Comparison of ENCODE assay signal across 30 cellular contexts in genomic region chr10:110494532-110494931, GRCh38. TPM values are rescaled to one million over a fixed set of nuclear protein-coding genes. Genes with fewer than 3 reads are reported as not detected.
DNase-seq lines count a peak whose midpoint lies in the region; ATAC-seq lines count a peak whose summit lies in the region.
"Had no signal": no experiment of that assay in that cellular context is flagged by ENCODE, and none has a peak within 500 bp of the region (broad histone marks: within the 10 kb centered on the region; RNA-seq: fewer than 3 reads in every experiment).

No MANE protein-coding gene starts in this region.

- H3K36me3 Mint-ChIP-seq in activated T-helper 17 cell treated with anti-CD3 and anti-CD28 coated beads, Interleukin-2, amount 50 U/mL, for 72 hours (ENCODE audit: low read depth) = peaks cover 42% of the 10 kb centered on the region

- no peak overlapping the region for H2BK12ac ChIP-seq in mesenchymal stem cell (ENCODE audit: low read length in 2 of 2)

- no peak overlapping the region for H2BK5ac ChIP-seq in mesenchymal stem cell (ENCODE audit: low read depth, low read length, poor library complexity, severe bottlenecking)

- H3K27ac Mint-ChIP-seq in activated T-helper 17 cell treated with anti-CD3 and anti-CD28 coated beads, Interleukin-2, amount 50 U/mL, for 72 hours = peak overlapping the region; percentile 2
- H3K27ac Mint-ChIP-seq: H9 had no signal

- no peak overlapping the region for H3K4me2 ChIP-seq in mesenchymal stem cell (ENCODE audit: low read length, poor library complexity, severe bottlenecking)

- H3K27me3 ChIP-seq in mesenchymal stem cell (ENCODE audit: control insufficient read depth in 1 of 2, insufficient read depth in 1 of 2, low read length in 2 of 2) = no peaks in the 10 kb centered on the region
- H3K27me3 ChIP-seq: SJSA1, suprapubic skin had no signal

- H3K4me1 ChIP-seq in mesenchymal stem cell (ENCODE audit: control insufficient read depth, insufficient read depth, low read depth, low read length) = peaks cover 21% of the 10 kb centered on the region
- H3K4me1 ChIP-seq: parathyroid adenoma had no signal

- no peaks in the 10 kb centered on the region for H3K9me3 ChIP-seq in mesenchymal stem cell (ENCODE audit: control insufficient read depth, low read length)
- H3K9me3 ChIP-seq: gastroesophageal sphincter, SJSA1, suprapubic skin had no signal

- H3K23ac ChIP-seq in mesenchymal stem cell (ENCODE audit: low read length in 2 of 2) = no peak overlapping the region

- no peaks in the 10 kb centered on the region for H3K9me3 Mint-ChIP-seq in activated T-helper 17 cell treated with anti-CD3 and anti-CD28 coated beads, Interleukin-2, amount 50 U/mL, for 72 hours

- H2AK5ac ChIP-seq in mesenchymal stem cell (ENCODE audit: low read length, severe bottlenecking) = peak overlapping the region; percentile 57

- peaks cover 24% of the 10 kb centered on the region for H3K4me1 Mint-ChIP-seq in activated T-helper 17 cell treated with anti-CD3 and anti-CD28 coated beads, Interleukin-2, amount 50 U/mL, for 72 hours

- no peak overlapping the region for H4K91ac ChIP-seq in mesenchymal stem cell (ENCODE audit: low read length)

- in situ Hi-C loops in G401 (cut with HindIII; ENCODE audit: low sequenced_read_pairs) = no loop called here

- H3K4me3 ChIP-seq in mesenchymal stem cell (ENCODE audit: insufficient read depth in 1 of 2, low read depth in 1 of 2, low read length in 2 of 2) = peak overlapping the region in 1 of 2 experiments; percentile 27
- H3K4me3 ChIP-seq: gastroesophageal sphincter, GM12878, SJSA1, skin epidermis, suprapubic skin had no signal

- peak overlapping the region; percentile 24 for H3K4me3 Mint-ChIP-seq in activated T-helper 17 cell treated with anti-CD3 and anti-CD28 coated beads, Interleukin-2, amount 50 U/mL, for 72 hours
- H3K4me3 Mint-ChIP-seq: H9 had no signal

- H2BK120ac ChIP-seq in mesenchymal stem cell (ENCODE audit: low read depth, low read length) = no peak overlapping the region

- 88% methylated on average over 2 of the region's 3 CpGs for WGBS in mesenchymal stem cell

- H3K27me3 Mint-ChIP-seq in activated T-helper 17 cell treated with anti-CD3 and anti-CD28 coated beads, Interleukin-2, amount 50 U/mL, for 72 hours = no peaks in the 10 kb centered on the region

- H3K36me3 ChIP-seq in mesenchymal stem cell (ENCODE audit: control insufficient read depth in 1 of 2, insufficient read depth in 2 of 2, low read depth in 1 of 2, low read length in 2 of 2) = peaks cover 1 to 2% of the 10 kb centered on the region in 2 experiments
- H3K36me3 ChIP-seq: gastroesophageal sphincter, suprapubic skin had no signal

- DNase-seq in DMS53 (lab: John Stamatoyannopoulos, UW) (peak; percentile 9), DMS53 treated with DMSO at 0.1 percent for 48 hours (lab: John Stamatoyannopoulos, UW; ENCODE audit: unreplicated experiment) (no peak), G401 (ENCODE audit: low spot score) (peak; percentile 18), mesenchymal stem cell (no peak), NCI-H187 (lab: John Stamatoyannopoulos, UW) (no peak), DMS114 treated with DMSO at 0.1 percent for 48 hours (lab: John Stamatoyannopoulos, UW; ENCODE audit: unreplicated experiment) (no peak)
- DNase-seq: activated CD4-positive, alpha-beta T cell treated with anti-CD3 and anti-CD28 coated beads, Interleukin-2, amount 50 U/mL, for 48 hours; activated CD4-positive, CD25-positive, alpha-beta regulatory T cell; activated CD8-positive, alpha-beta memory T cell treated with anti-CD3 and anti-CD28 coated beads, Interleukin-2, amount 50 U/mL, for 48 hours; activated naive CD4-positive, alpha-beta T cell treated with anti-CD3 and anti-CD28 coated beads, Interleukin-2, amount 50 U/mL, for 16 hours; amniotic stem cell; EL; H9; left cardiac atrium; NCI-H1436 treated with DMSO at 0.1 percent for 48 hours; NCI-H2107; NCI-H446; NCI-H774; retina; stimulated activated naive CD4-positive, alpha-beta T cell treated with Interleukin-2 at 50 U/mL for 16 hours had no signal

- H3K79me1 ChIP-seq in mesenchymal stem cell (replicated peaks; ENCODE audit: low read length, poor library complexity, severe bottlenecking) = peaks cover 10% of the 10 kb centered on the region

- no peak for ATAC-seq in activated T-helper 17 cell treated with anti-CD3 and anti-CD28 coated beads, Interleukin-2, amount 50 U/mL, for 72 hours (replicated peaks)
- no peak for ATAC-seq in GM19324 (IDR thresholded peaks at IDR 0.05; ENCODE audit: low FRiP score, unreplicated experiment)
- ATAC-seq: gastroesophageal sphincter, GM12878, left cardiac atrium had no signal

- no peak overlapping the region for H2AFZ ChIP-seq in mesenchymal stem cell (ENCODE audit: low read depth, low read length)
- H2AFZ ChIP-seq: parathyroid adenoma had no signal

- H3K4ac ChIP-seq in mesenchymal stem cell (ENCODE audit: low read depth in 1 of 2, low read length in 2 of 2) = no peak overlapping the region

- H3K18ac ChIP-seq in mesenchymal stem cell (ENCODE audit: low read depth in 1 of 2, low read length in 2 of 2) = no peak overlapping the region

- no peak overlapping the region for H2BK15ac ChIP-seq in mesenchymal stem cell (ENCODE audit: low read depth, poor library complexity, severe bottlenecking)

- no peak overlapping the region for H3K14ac ChIP-seq in mesenchymal stem cell (ENCODE audit: low read length in 2 of 2)

- no peak overlapping the region for H3K9ac ChIP-seq in mesenchymal stem cell (ENCODE audit: low read length)
- H3K9ac ChIP-seq: parathyroid adenoma had no signal

- H3K27ac ChIP-seq in mesenchymal stem cell (ENCODE audit: low read length, poor library complexity, severe bottlenecking) = no peak overlapping the region
- H3K27ac ChIP-seq: 22Rv1, gastroesophageal sphincter, HL-60, parathyroid adenoma, SJSA1, suprapubic skin had no signal

- no peak overlapping the region for H4K8ac ChIP-seq in mesenchymal stem cell (ENCODE audit: low read length)

RNA-seq across cellular contexts. Expression of gene DUSP5, which starts 3.2 kb away (rescaled TPM):
- total RNA-seq in G401 (2014; rRNA removed; shearing (Covaris generic)) = 1.2 and 1.6 TPM in 2 replicates
- total RNA-seq in activated T-helper 17 cell treated with anti-CD3 and anti-CD28 coated beads, Interleukin-2, amount 50 U/mL, for 72 hours = 100 to 1,000 TPM in 1 of 2 donors, 10 to 100 TPM in 1; 43.2 to 107 TPM
- polyA plus RNA-seq in mesenchymal stem cell (2013, experiment 1 of 2) = 4.4 TPM
- polyA plus RNA-seq in mesenchymal stem cell (2013, experiment 2 of 2) = 4.4 TPM

Comparison
In these comparisons a context has a peak if more than half of its experiments do, and no peak if none do; other contexts are left out.
1. DNase-seq: peak in DMS53 (single experiment) and G401 (single experiment); none in DMS53 treated with DMSO at 0.1 percent for 48 hours (single experiment), mesenchymal stem cell (single experiment), NCI-H187 (0 of 2) and DMS114 treated with DMSO at 0.1 percent for 48 hours (single experiment).
2. RNA of gene DUSP5, which starts 3.2 kb away (total RNA-seq): 43.2 to 107 TPM in activated T-helper 17 cell treated with anti-CD3 and anti-CD28 coated beads, Interleukin-2, amount 50 U/mL, for 72 hours; 1.2 to 1.6 TPM in G401; every median in the first group is over 10 times any median in the second.